ENCODE assay signal across 2 cellular contexts in the genomic region with DNA sequence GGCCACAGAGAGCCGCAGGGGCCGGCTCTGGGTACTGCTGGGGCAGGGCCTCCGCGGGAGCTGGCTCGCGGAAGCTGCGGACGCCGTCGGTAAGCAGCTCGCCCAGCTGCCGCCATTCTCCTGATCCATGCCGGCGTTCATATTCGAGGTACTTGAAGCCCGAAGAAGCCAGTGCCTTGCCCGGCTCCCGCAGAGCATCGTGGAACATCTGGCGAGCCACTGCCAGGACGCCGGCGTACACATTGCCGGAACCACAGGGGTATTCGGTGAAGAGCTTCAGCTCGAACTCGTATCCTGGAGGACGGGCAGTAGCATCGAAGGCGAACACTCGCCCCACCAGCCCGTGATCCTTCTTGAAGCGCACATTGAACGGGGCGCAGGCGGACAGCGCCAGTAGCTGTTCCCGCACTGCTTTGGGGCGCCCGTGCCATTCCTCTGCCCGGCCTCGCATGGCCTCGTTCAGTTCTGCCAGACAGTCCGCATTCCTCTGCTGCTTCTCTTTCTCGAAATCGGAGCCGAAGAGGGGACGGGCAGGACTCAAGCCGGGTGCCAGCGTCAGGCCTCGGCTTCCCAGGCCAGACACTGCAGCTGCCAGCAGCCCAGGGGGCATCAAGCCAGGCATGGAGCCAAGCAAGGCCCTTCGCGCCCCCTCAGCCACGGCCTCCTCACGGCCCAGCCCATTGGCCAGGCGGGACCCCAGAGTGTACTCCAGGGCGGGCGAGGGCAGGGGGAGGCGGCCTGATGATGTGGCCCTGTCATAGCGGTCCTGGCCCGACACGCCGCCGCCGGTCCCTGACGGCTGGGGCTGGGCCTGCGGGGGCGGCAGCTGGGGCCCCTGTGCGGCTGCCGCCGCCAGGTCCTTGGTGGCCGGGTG.
A peak's percentile ranks its signal among the peaks of the same experiment; 100 is the strongest.
TF ChIP-seq lines count a peak whose summit lies in the region.

No MANE protein-coding gene starts in this region.

TF ChIP-seq in IMR-90, 13 proteins besides CTCF, POLR2A, EP300 and RAD21:
- TF ChIP-seq RCOR1 (IDR thresholded peaks at IDR 0.05; ENCODE audit: insufficient replicate concordance, low read length) (no peak), BHLHE40 (IDR thresholded peaks at IDR 0.05; ENCODE audit: low read depth, low read length) (no peak), MAZ (IDR thresholded peaks at IDR 0.05; ENCODE audit: borderline replicate concordance, low read depth, low read length) (no peak), RFX5 (IDR thresholded peaks at IDR 0.05; ENCODE audit: low read depth, low read length) (no peak), MXI1 (IDR thresholded peaks at IDR 0.05; ENCODE audit: borderline replicate concordance, low read depth, low read length) (no peak), CEBPB (IDR thresholded peaks at IDR 0.05; ENCODE audit: low read depth, low read length) (no peak), CHD1 (IDR thresholded peaks at IDR 0.05; ENCODE audit: low read depth, low read length) (no peak), MAFK (IDR thresholded peaks at IDR 0.05; ENCODE audit: low read depth, low read length) (no peak)
- TF ChIP-seq, protein P1, sequence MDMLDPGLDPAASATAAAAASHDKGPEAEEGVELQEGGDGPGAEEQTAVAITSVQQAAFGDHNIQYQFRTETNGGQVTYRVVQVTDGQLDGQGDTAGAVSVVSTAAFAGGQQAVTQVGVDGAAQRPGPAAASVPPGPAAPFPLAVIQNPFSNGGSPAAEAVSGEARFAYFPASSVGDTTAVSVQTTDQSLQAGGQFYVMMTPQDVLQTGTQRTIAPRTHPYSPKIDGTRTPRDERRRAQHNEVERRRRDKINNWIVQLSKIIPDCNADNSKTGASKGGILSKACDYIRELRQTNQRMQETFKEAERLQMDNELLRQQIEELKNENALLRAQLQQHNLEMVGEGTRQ (IDR thresholded peaks at IDR 0.05; ENCODE audit: low read depth, low read length), result no peak

TF ChIP-seq in GM12878, 131 proteins besides CTCF, POLR2A, EP300 and RAD21:
- TF ChIP-seq EGR1 (IDR thresholded peaks at IDR 0.05; ENCODE audit: borderline replicate concordance in 1 of 2, low read depth in 2 of 2, low read length in 2 of 2), result peak in 1 of 2 experiments; percentile 95; a peak in 2 of 3 replicates
- TF ChIP-seq, protein P2, sequence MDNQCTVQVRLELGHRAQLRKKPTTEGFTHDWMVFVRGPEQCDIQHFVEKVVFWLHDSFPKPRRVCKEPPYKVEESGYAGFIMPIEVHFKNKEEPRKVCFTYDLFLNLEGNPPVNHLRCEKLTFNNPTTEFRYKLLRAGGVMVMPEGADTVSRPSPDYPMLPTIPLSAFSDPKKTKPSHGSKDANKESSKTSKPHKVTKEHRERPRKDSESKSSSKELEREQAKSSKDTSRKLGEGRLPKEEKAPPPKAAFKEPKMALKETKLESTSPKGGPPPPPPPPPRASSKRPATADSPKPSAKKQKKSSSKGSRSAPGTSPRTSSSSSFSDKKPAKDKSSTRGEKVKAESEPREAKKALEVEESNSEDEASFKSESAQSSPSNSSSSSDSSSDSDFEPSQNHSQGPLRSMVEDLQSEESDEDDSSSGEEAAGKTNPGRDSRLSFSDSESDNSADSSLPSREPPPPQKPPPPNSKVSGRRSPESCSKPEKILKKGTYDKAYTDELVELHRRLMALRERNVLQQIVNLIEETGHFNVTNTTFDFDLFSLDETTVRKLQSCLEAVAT (IDR thresholded peaks at IDR 0.05), result peak; percentile 92
- no peak for TF ChIP-seq RELA (IDR thresholded peaks at IDR 0.05; ENCODE audit: borderline replicate concordance, partially characterized antibody)
- TF ChIP-seq RBBP5 (conservative IDR thresholded peaks at IDR 0.05), result no peak
